1 cellular context compared by ENCODE assay signal in the genomic region with DNA sequence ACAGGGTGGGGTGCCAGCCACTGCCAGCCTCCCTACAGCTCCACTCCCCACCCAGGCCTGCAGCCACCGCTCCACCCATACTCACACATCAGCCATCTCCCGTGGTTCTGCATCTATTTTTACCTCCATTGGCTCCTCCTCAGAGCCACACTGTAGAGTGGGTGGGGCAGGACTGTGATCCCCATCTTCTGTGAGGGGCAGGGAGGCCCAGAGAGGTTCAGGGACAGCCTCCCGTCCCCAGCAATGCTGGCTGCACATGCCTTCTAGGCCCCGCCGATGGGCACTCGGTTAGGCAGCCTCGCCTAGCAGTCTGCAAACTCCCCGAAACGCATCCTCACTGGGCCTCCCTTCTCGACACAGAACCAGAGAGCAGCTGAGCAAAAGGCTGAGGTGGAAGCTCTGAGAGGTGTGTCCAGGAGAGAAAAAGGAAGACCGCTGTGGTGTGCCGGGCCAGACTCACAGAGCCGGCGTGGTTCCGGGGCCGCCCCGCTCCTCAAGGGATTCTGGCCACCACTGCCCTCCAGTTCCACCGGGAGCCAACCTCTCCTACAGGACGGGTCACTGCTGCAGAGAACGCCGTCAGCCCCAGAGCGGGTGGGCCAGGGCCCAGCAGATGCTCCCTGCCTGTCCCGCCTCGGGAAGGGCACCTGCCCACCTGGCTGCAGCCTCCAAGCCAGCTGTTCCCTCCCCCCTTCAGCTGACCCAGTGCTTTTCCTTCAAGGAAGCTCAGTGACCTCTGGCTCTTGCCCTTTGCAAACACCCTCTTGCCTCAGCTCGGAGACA.
TF ChIP-seq lines count a peak whose summit lies in the region.

No MANE protein-coding gene starts in this region.

TF ChIP-seq in WTC11, 78 proteins besides CTCF, POLR2A, EP300 and RAD21 (continued from another document):
- TF ChIP-seq, protein P1, sequence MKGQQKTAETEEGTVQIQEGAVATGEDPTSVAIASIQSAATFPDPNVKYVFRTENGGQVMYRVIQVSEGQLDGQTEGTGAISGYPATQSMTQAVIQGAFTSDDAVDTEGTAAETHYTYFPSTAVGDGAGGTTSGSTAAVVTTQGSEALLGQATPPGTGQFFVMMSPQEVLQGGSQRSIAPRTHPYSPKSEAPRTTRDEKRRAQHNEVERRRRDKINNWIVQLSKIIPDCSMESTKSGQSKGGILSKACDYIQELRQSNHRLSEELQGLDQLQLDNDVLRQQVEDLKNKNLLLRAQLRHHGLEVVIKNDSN (CRISPR knock-in tag; IDR thresholded peaks at IDR 0.05), result no peak
- TF ChIP-seq ZNF121 (CRISPR knock-in tag; IDR thresholded peaks at IDR 0.05), result peak; percentile 37; the same call in 1 of the 2 replicates
